8 cellular contexts compared by ENCODE assay signal in the genomic region with DNA sequence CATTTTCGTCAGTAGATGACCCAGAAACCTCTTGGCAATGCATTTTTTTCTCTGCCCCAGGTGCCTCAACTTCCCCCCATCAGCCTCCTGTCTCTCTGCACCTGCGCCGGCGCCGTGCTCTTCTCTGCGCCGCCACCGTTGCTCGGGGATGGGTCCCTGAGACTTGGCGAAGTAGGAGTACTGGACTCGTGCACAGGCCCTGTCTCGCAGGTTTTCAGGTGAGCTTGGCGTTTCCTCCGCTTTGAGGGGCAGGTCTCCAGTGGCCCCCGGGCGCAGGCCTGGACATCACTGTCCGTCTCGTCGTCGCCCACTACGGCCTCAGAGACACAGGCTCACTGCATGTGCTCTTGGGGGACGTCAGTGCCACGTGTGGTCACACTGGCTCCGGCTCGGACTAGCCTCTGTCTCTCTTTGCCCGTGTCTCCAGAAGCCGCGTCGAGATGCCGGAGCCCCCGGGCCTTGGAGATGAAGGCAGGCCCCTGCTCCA.
DNase-seq lines count a peak whose midpoint lies in the region; ATAC-seq, FAIRE-seq and TF ChIP-seq lines count a peak whose summit lies in the region.
"Not testable (repeated sequence)": the region's sequence is repeated elsewhere in the genome, so short reads cannot be mapped to it uniquely, and the experiment has no call there.

No MANE protein-coding gene starts in this region.

- TF ChIP-seq CTCF in C4-2B (conservative IDR thresholded peaks at IDR 0.05); keratinocyte (optimal IDR thresholded peaks at IDR 0.05 in 1 of 3, IDR thresholded peaks at IDR 0.05 in 1 of 3, conservative IDR thresholded peaks at IDR 0.05 in 1 of 3; ENCODE audit: extremely low read depth in 1 of 3, insufficient read depth in 2 of 3, low read length in 3 of 3); ovary (IDR thresholded peaks at IDR 0.05); stomach (IDR thresholded peaks at IDR 0.05): not testable (repeated sequence)

- H3K9me3 ChIP-seq in HUES6 (ENCODE audit: control insufficient read depth, insufficient read depth, low read depth, low read length); T-helper 17 cell (ENCODE audit: control insufficient read depth, low read length, poor library complexity, severe bottlenecking); effector memory CD4-positive, alpha-beta T cell (ENCODE audit: control insufficient read depth, low read length); keratinocyte (ENCODE audit: control insufficient read depth, low read depth, low read length); ovary; stomach: not testable (repeated sequence)

- H3K27ac ChIP-seq in C4-2B (0 out of 2 replicates have a peak overlapping the region, but pooled peaks have one; percentile 33), ovary (peak overlapping the region in 1 of 2 donors; percentile 88), stomach (peak overlapping the region; percentile 1 to 88 (median 77))
- H3K27ac ChIP-seq in HUES6 (ENCODE audit: low read depth, low read length); effector memory CD4-positive, alpha-beta T cell (ENCODE audit: insufficient read depth, low read length, poor library complexity, severe bottlenecking); keratinocyte (ENCODE audit: control insufficient read depth, insufficient read depth, low read length): not testable (repeated sequence)

- not testable (repeated sequence) for H3K9me3 Mint-ChIP-seq in activated naive CD4-positive, alpha-beta T cell treated with anti-CD3 and anti-CD28 coated beads, Interleukin-2, amount 50 U/mL, for 24 hours

- not testable (repeated sequence) for H3K9ac ChIP-seq in HUES6 (ENCODE audit: low read length); keratinocyte (ENCODE audit: control insufficient read depth, extremely low read depth, insufficient read depth, low read length)

- not testable (repeated sequence) for DNase-seq in T-helper 17 cell; effector memory CD4-positive, alpha-beta T cell; keratinocyte (ENCODE audit: low read depth, low spot score); stomach
- peak in 3 of 5 donors; percentile 41 to 46 (median 44) for DNase-seq in ovary

- intact Hi-C loops in ovary (cut with DNase I); stomach (cut with DNase I; ENCODE audit: low total_unique reads): not testable (repeated sequence)

- not testable (repeated sequence) for H3K27me3 ChIP-seq in HUES6 (ENCODE audit: control insufficient read depth, insufficient read depth, low read length); effector memory CD4-positive, alpha-beta T cell (replicated peaks; ENCODE audit: control insufficient read depth, insufficient read depth, low read length, poor library complexity, severe bottlenecking); keratinocyte (ENCODE audit: control insufficient read depth, extremely low read depth, insufficient read depth, low read length); ovary; stomach

- not testable (repeated sequence) for H3K4me1 Mint-ChIP-seq in T-helper 17 cell; activated naive CD4-positive, alpha-beta T cell treated with anti-CD3 and anti-CD28 coated beads, Interleukin-2, amount 50 U/mL, for 24 hours

- H3K27me3 Mint-ChIP-seq in T-helper 17 cell; activated naive CD4-positive, alpha-beta T cell treated with anti-CD3 and anti-CD28 coated beads, Interleukin-2, amount 50 U/mL, for 24 hours: not testable (repeated sequence)

- TF ChIP-seq POLR2A in ovary (IDR thresholded peaks at IDR 0.05); stomach (IDR thresholded peaks at IDR 0.05): not testable (repeated sequence)

- not testable (repeated sequence) for H3K27ac Mint-ChIP-seq in T-helper 17 cell
- peak overlapping the region; percentile 12 for H3K27ac Mint-ChIP-seq in activated naive CD4-positive, alpha-beta T cell treated with anti-CD3 and anti-CD28 coated beads, Interleukin-2, amount 50 U/mL, for 24 hours

- not testable (repeated sequence) for TF ChIP-seq EP300 in ovary (IDR thresholded peaks at IDR 0.05); stomach (IDR thresholded peaks at IDR 0.05)

- H3K4me3 ChIP-seq in HUES6 (ENCODE audit: low read depth, low read length) = 0 out of 2 replicates have a peak overlapping the region, but pooled peaks have one; percentile 78
- H3K4me3 ChIP-seq in effector memory CD4-positive, alpha-beta T cell (ENCODE audit: insufficient read depth, low read depth, low read length, poor library complexity, severe bottlenecking) = peak overlapping the region; percentile 62
- peak overlapping the region in 1 of 3 experiments; percentile 63 for H3K4me3 ChIP-seq in keratinocyte (ENCODE audit: control insufficient read depth in 2 of 3, extremely low read depth in 1 of 3, insufficient read depth in 2 of 3, low read depth in 1 of 3, low read length in 3 of 3)
- H3K4me3 ChIP-seq in ovary = peak overlapping the region; percentile 69
- H3K4me3 ChIP-seq in stomach = peak overlapping the region; percentile 61 to 71 (median 68)

- not testable (repeated sequence) for FAIRE-seq in keratinocyte (lab: Jason Lieb, UNC)

- H3K36me3 Mint-ChIP-seq in T-helper 17 cell (ENCODE audit: low read depth); activated naive CD4-positive, alpha-beta T cell treated with anti-CD3 and anti-CD28 coated beads, Interleukin-2, amount 50 U/mL, for 24 hours: not testable (repeated sequence)

- H3K9me1 ChIP-seq in keratinocyte (ENCODE audit: control insufficient read depth, extremely low read depth, insufficient read depth, low read length) = not testable (repeated sequence)

- not testable (repeated sequence) for H4K20me1 ChIP-seq in keratinocyte (ENCODE audit: control insufficient read depth, extremely low read depth, insufficient read depth, low read length)

- H3K4me2 ChIP-seq in keratinocyte (ENCODE audit: control insufficient read depth, extremely low read depth, insufficient read depth, low read depth, low read length) = peak overlapping the region; percentile 10

- H2AFZ ChIP-seq in keratinocyte (ENCODE audit: control insufficient read depth, low read length) = not testable (repeated sequence)

- 24 to 47% (median 27%) methylated on average over 20 to 31 of the region's 31 CpGs for WGBS in ovary, 3 donors
- 29 to 47% (median 37%) methylated on average over 15 to 20 of the region's 31 CpGs; no CpG with 5 or more reads in 1 of the 5 donors for WGBS in stomach, 5 donors

- not testable (repeated sequence) for H3K36me3 ChIP-seq in HUES6 (ENCODE audit: control insufficient read depth, insufficient read depth, low read length); effector memory CD4-positive, alpha-beta T cell (ENCODE audit: control insufficient read depth, insufficient read depth, low read length); keratinocyte (ENCODE audit: control insufficient read depth in 2 of 2, extremely low read depth in 1 of 2, insufficient read depth in 2 of 2, low read length in 2 of 2); ovary; stomach

- not testable (repeated sequence) for ATAC-seq in T-helper 17 cell

- not testable (repeated sequence) for H3K79me2 ChIP-seq in keratinocyte (ENCODE audit: control insufficient read depth, insufficient read depth, low read length)

- not testable (repeated sequence) for H3K4me1 ChIP-seq in HUES6 (ENCODE audit: control insufficient read depth, insufficient read depth, low read length); effector memory CD4-positive, alpha-beta T cell (ENCODE audit: control insufficient read depth, insufficient read depth, low read length, poor library complexity, severe bottlenecking); keratinocyte (ENCODE audit: control insufficient read depth, extremely low read depth, insufficient read depth, low read length); ovary (ENCODE audit: insufficient read depth)
- H3K4me1 ChIP-seq in stomach = peaks cover 0 to 12% (median 4%) of the 10 kb centered on the region in 4 donors

- H3K4me3 Mint-ChIP-seq in T-helper 17 cell = peak overlapping the region; percentile 78
- H3K4me3 Mint-ChIP-seq in activated naive CD4-positive, alpha-beta T cell treated with anti-CD3 and anti-CD28 coated beads, Interleukin-2, amount 50 U/mL, for 24 hours = peak overlapping the region; percentile 93

- dilution Hi-C loops in keratinocyte (cut with MboI; ENCODE audit: extremely low pct_ligation_motif_present, low sequenced_read_pairs) = not testable (repeated sequence)
